Comparison of ENCODE assay signal across 2 cellular contexts in genomic region chr1:244082969-244083368, GRCh38.
TF ChIP-seq lines count a peak whose summit lies in the region.

No MANE protein-coding gene starts in this region.

TF ChIP-seq in HEK293, 187 proteins besides CTCF, POLR2A, EP300 and RAD21:
- peak; percentile 61; the same call in 1 of the 2 replicates for TF ChIP-seq ZNF677 (tag by site-specific recombination; IDR thresholded peaks at IDR 0.05)
- no peak for TF ChIP-seq SCRT1 (tag by site-specific recombination; IDR thresholded peaks at IDR 0.05; ENCODE audit: borderline replicate concordance)
- TF ChIP-seq ZNF48 (tag by site-specific recombination; IDR thresholded peaks at IDR 0.05): no peak
TF ChIP-seq in HEK293: peak in this region for 1.

TF ChIP-seq in H1, 55 proteins besides CTCF, POLR2A, EP300 and RAD21:
- no peak for TF ChIP-seq PHF8 (conservative IDR thresholded peaks at IDR 0.05; ENCODE audit: low read depth, low read length)
- TF ChIP-seq HDAC2 (IDR thresholded peaks at IDR 0.05; ENCODE audit: borderline replicate concordance in 1 of 2, low read depth in 2 of 2, low read length in 2 of 2): no peak
- no peak for TF ChIP-seq CHD1 (IDR thresholded peaks at IDR 0.05; ENCODE audit: low read depth, low read length)
- TF ChIP-seq RBBP5 (IDR thresholded peaks at IDR 0.05; ENCODE audit: borderline replicate concordance, low read depth, low read length): no peak
- TF ChIP-seq SUZ12 (IDR thresholded peaks at IDR 0.05; ENCODE audit: low read length): no peak
- TF ChIP-seq E2F6 (IDR thresholded peaks at IDR 0.05): no peak
- no peak for TF ChIP-seq NRF1 (IDR thresholded peaks at IDR 0.05; ENCODE audit: low read depth, low read length)
- no peak for TF ChIP-seq CEBPB (IDR thresholded peaks at IDR 0.05; ENCODE audit: low read depth, low read length)
- no peak for TF ChIP-seq RNF2 (IDR thresholded peaks at IDR 0.05; ENCODE audit: borderline replicate concordance, low read depth, low read length, missing control alignments, poor library complexity, severe bottlenecking)
- TF ChIP-seq CHD7 (IDR thresholded peaks at IDR 0.05; ENCODE audit: insufficient replicate concordance, low read length): no peak
- TF ChIP-seq YY1 (IDR thresholded peaks at IDR 0.05; ENCODE audit: low read depth, low read length): no peak
- no peak for TF ChIP-seq GABPA (IDR thresholded peaks at IDR 0.05; ENCODE audit: borderline replicate concordance, insufficient read depth, low read length)
- no peak for TF ChIP-seq GTF2F1 (IDR thresholded peaks at IDR 0.05; ENCODE audit: borderline replicate concordance, low read depth, low read length)
- TF ChIP-seq, protein P1, sequence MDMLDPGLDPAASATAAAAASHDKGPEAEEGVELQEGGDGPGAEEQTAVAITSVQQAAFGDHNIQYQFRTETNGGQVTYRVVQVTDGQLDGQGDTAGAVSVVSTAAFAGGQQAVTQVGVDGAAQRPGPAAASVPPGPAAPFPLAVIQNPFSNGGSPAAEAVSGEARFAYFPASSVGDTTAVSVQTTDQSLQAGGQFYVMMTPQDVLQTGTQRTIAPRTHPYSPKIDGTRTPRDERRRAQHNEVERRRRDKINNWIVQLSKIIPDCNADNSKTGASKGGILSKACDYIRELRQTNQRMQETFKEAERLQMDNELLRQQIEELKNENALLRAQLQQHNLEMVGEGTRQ (IDR thresholded peaks at IDR 0.05; ENCODE audit: low read length): no peak
- TF ChIP-seq JUN (IDR thresholded peaks at IDR 0.05; ENCODE audit: low read depth, low read length): no peak
- no peak for TF ChIP-seq TAF7 (optimal IDR thresholded peaks at IDR 0.05; ENCODE audit: borderline replicate concordance, low read depth, low read length)
- no peak for TF ChIP-seq ATF2 (IDR thresholded peaks at IDR 0.05; ENCODE audit: low read length)
